ENCODE assay signal across 10 cellular contexts in the genomic region with DNA sequence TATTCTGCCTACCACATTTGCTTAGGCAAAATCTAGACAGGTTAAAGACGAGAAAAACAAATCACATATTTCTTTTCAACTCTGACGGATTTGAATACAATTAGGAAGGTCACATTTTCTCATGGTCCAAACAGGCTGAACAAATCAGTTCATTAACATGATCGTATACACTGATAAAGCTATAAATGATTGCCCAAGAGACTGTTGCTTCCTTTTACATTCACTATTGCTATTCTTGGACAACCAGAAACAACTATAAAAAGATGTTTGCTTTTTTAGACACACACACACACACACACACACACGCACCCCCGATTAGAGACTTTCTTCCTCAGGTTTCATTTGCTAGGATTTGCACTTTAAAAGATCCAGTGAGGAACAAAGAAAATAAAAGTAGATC.
"Had no signal": no experiment of that assay in that cellular context is flagged by ENCODE, and none has a peak within 500 bp of the region (broad histone marks: within the 10 kb centered on the region; RNA-seq: fewer than 3 reads in every experiment).

No MANE protein-coding gene starts in this region.

- H3K36me3 ChIP-seq: esophagus muscularis mucosa had no signal

- H3K27ac ChIP-seq: esophagus muscularis mucosa had no signal

- H3K27ac Mint-ChIP-seq: activated naive CD8-positive, alpha-beta T cell treated with anti-CD3 and anti-CD28 coated beads for 36 hours; T-helper 17 cell had no signal

- ATAC-seq: T-helper 17 cell had no signal

- H3K4me3 ChIP-seq: esophagus muscularis mucosa had no signal

- H3K4me3 Mint-ChIP-seq: activated naive CD8-positive, alpha-beta T cell treated with anti-CD3 and anti-CD28 coated beads for 36 hours; T-helper 17 cell had no signal

- H3K27me3 Mint-ChIP-seq: activated naive CD8-positive, alpha-beta T cell treated with anti-CD3 and anti-CD28 coated beads for 36 hours; T-helper 17 cell had no signal

- H3K27me3 ChIP-seq: esophagus muscularis mucosa had no signal

- DNase-seq: activated CD4-positive, CD25-positive, alpha-beta regulatory T cell; activated effector memory CD4-positive, alpha-beta T cell treated with anti-CD3 and anti-CD28 coated beads, Interleukin-2, amount 50 U/mL, for 16 hours; activated naive CD8-positive, alpha-beta T cell treated with anti-CD3 and anti-CD28 coated beads for 36 hours; activated T-cell treated with anti-CD3 and anti-CD28 coated beads, Interleukin-2, amount 50 U/mL, for 1 hour; anterior cingulate cortex; foreskin fibroblast; mesenchymal stem cell; retina; T-helper 17 cell had no signal
